Comparison of ENCODE assay signal across 8 cellular contexts in genomic region chr16:85800321-85800669, GRCh38. TPM values are rescaled to one million over a fixed set of nuclear protein-coding genes. Genes with fewer than 3 reads are reported as not detected.
DNase-seq lines count a peak whose midpoint lies in the region; ATAC-seq and TF ChIP-seq lines count a peak whose summit lies in the region.

No MANE protein-coding gene starts in this region.

- peak overlapping the region; percentile 99 for H3K4me3 ChIP-seq in PC-3 (ENCODE audit: low read length)
- peak overlapping the region; percentile 94 for H3K4me3 ChIP-seq in choroid plexus epithelial cell (ENCODE audit: low read depth, low read length)
- peak overlapping the region; percentile 90 to 92 for H3K4me3 ChIP-seq in mucosa of rectum (ENCODE audit: low read length in 2 of 2)
- H3K4me3 ChIP-seq in uterus: peak overlapping the region; percentile 84 to 89

- H3K27ac ChIP-seq in PC-3 (ENCODE audit: low read length): peak overlapping the region; percentile 79
- peak overlapping the region; percentile 88 to 93 for H3K27ac ChIP-seq in mucosa of rectum (ENCODE audit: low read depth in 2 of 2, low read length in 2 of 2)
- H3K27ac ChIP-seq in uterus: peak overlapping the region; percentile 81 to 82

- intact Hi-C loops in PC-3 (cut with micrococcal nuclease) (no loop called here), uterus (cut with DNase I; ENCODE audit: low total_unique reads) (no loop called here)

- TF ChIP-seq POLR2A in uterus (IDR thresholded peaks at IDR 0.05): no peak

- H2AFZ ChIP-seq in PC-3 (ENCODE audit: low read length): no peak overlapping the region

- peaks cover 34% of the 10 kb centered on the region for H3K36me3 ChIP-seq in PC-3 (ENCODE audit: low read depth, low read length)
- peaks cover 46 to 51% of the 10 kb centered on the region in 2 donors for H3K36me3 ChIP-seq in mucosa of rectum (ENCODE audit: control insufficient read depth in 2 of 2, insufficient read depth in 2 of 2, low read length in 2 of 2)
- H3K36me3 ChIP-seq in uterus: no peaks in the 10 kb centered on the region

- H3K27me3 ChIP-seq in PC-3 (ENCODE audit: low read length) (no peaks in the 10 kb centered on the region), mucosa of rectum (ENCODE audit: control insufficient read depth in 2 of 2, insufficient read depth in 2 of 2, low read length in 2 of 2) (no peaks in the 10 kb centered on the region), uterus (no peaks in the 10 kb centered on the region)

- no peaks in the 10 kb centered on the region for H3F3A ChIP-seq in PC-3 (ENCODE audit: low read length, unreplicated experiment)

- DNase-seq in DMS53 (lab: John Stamatoyannopoulos, UW) (peak; percentile 64), DMS53 treated with DMSO at 0.1 percent for 48 hours (lab: John Stamatoyannopoulos, UW; ENCODE audit: unreplicated experiment) (no peak), PC-3 (no peak), choroid plexus epithelial cell (ENCODE audit: low read depth) (no peak), uterus (no peak), putamen (ENCODE audit: low spot score) (no peak)

- peaks cover 84% of the 10 kb centered on the region for H3K79me2 ChIP-seq in PC-3 (ENCODE audit: low read length)

- H3K4me2 ChIP-seq in PC-3 (ENCODE audit: low read length): peak overlapping the region; percentile 100

- peak overlapping the region; percentile 99 for H3K9ac ChIP-seq in PC-3 (ENCODE audit: low read length)
- H3K9ac ChIP-seq in mucosa of rectum (ENCODE audit: low read depth in 1 of 2, low read length in 2 of 2): peak overlapping the region; percentile 93 to 98

- TF ChIP-seq CTCF in PC-3 (conservative IDR thresholded peaks at IDR 0.05; ENCODE audit: low read depth, low read length) (no peak), choroid plexus epithelial cell (conservative IDR thresholded peaks at IDR 0.05; ENCODE audit: low read depth, low read length) (no peak), uterus (IDR thresholded peaks at IDR 0.05) (no peak)

- CTCF ChIA-PET in PC-3 (lab: Charles Lee): interaction anchor here (0.9 kb wide), 1 partner anchor 21 kb away, joined by 5 read pairs; no protein-coding TSS in a partner anchor

- H3K4me1 ChIP-seq in PC-3 (ENCODE audit: insufficient read depth, low read length): peaks cover 18% of the 10 kb centered on the region
- peaks cover 14 to 22% of the 10 kb centered on the region in 2 donors for H3K4me1 ChIP-seq in mucosa of rectum (ENCODE audit: control insufficient read depth in 2 of 2, insufficient read depth in 2 of 2, low read length in 2 of 2)
- H3K4me1 ChIP-seq in uterus: peaks cover 5 to 17% of the 10 kb centered on the region in 2 donors

- ATAC-seq in PC-3 (peak; percentile 5; the same call in 1 of the 2 replicates), HG03354 (IDR thresholded peaks at IDR 0.05; ENCODE audit: poor library complexity, severe bottlenecking, unreplicated experiment) (no peak)

- peaks cover 36% of the 10 kb centered on the region for H4K20me1 ChIP-seq in PC-3 (ENCODE audit: low read length)

- BruUV-seq in PC-3 (replicated peaks; lab: Mats Ljungman, UMichigan): no TSS peak

- H3K9me3 ChIP-seq in PC-3 (ENCODE audit: low read length): no peaks in the 10 kb centered on the region
- H3K9me3 ChIP-seq in mucosa of rectum (ENCODE audit: control insufficient read depth in 2 of 2, low read length in 2 of 2): no peaks in the 10 kb centered on the region
- H3K9me3 ChIP-seq in uterus: no peaks in the 10 kb centered on the region

- H3K9me2 ChIP-seq in PC-3 (replicated peaks; ENCODE audit: low read length): no peaks in the 10 kb centered on the region

- POLR2A ChIA-PET in PC-3 (lab: Charles Lee; ENCODE audit: unreplicated experiment): no interaction called here

RNA-seq across cellular contexts. Expression of gene COX4I1, which starts 0.8 kb away (rescaled TPM):
- total RNA-seq in PC-3 (2014; rRNA removed) (539 and 598 TPM in 2 replicates), uterus (100 to 1,000 TPM; 199 to 836 (median 287) TPM)

RNA-seq across cellular contexts. Expression of gene EMC8, which starts 1.0 kb away (rescaled TPM):
- total RNA-seq in PC-3 (2014; rRNA removed): 42.6 and 46.1 TPM in 2 replicates
- total RNA-seq in uterus: 10 to 100 TPM; 11.8 to 26.6 (median 16.7) TPM

RNA-seq across cellular contexts. Expression of gene C16orf74, which starts 49.4 kb away (rescaled TPM):
- 64.6 and 71.0 TPM in 2 replicates for total RNA-seq in PC-3 (2014; rRNA removed)
- total RNA-seq in uterus: 1 to 10 TPM in 2 of 4 donors, not detected in 2; 2.5 to 6.4 TPM
